In the genomic region with DNA sequence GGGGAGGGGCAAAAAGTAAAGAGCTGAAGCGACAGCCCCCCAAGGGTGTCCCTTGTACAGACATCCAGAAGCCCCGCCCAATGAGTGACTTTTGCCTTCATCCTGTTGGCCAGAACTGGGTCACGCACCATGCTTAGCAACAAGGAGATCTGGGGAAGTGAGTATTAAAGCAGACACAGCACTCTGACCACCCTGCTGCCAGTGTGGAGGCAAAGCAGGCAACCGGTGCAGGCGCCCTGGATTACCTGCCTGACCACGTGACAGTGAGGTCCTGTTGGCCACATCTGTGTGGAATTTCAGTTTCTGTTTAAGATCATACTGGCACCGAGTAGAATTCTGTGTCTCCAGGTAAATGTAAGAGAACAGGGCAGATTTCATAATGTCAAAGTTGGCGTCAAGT, we compare ENCODE assay signal across 9 cellular contexts. TPM values are rescaled to one million over a fixed set of nuclear protein-coding genes. Genes with fewer than 3 reads are reported as not detected.
DNase-seq lines count a peak whose midpoint lies in the region; ATAC-seq, FAIRE-seq and TF ChIP-seq lines count a peak whose summit lies in the region.
"Had no signal": no experiment of that assay in that cellular context is flagged by ENCODE, and none has a peak within 500 bp of the region (broad histone marks: within the 10 kb centered on the region; RNA-seq: fewer than 3 reads in every experiment).

No MANE protein-coding gene starts in this region.

- no peaks in the 10 kb centered on the region for H3K27me3 ChIP-seq in layer of hippocampus (ENCODE audit: control insufficient read depth, insufficient read depth, low read length)
- H3K27me3 ChIP-seq in CD4-positive, alpha-beta T cell (ENCODE audit: control insufficient read depth, insufficient read depth, low read length), result no peaks in the 10 kb centered on the region

- intact Hi-C loops in CD4-positive, alpha-beta T cell (cut with DNase I, micrococcal nuclease), result no loop called here

- FAIRE-seq in D721Med (lab: Jason Lieb, UNC), result no peak
- FAIRE-seq: G401.6 had no signal

- no peaks in the 10 kb centered on the region for H3K9me3 ChIP-seq in CD4-positive, alpha-beta T cell (ENCODE audit: control insufficient read depth, low read length)

- CTCF ChIA-PET in RWPE1 (lab: Yijun Ruan, JAX), result interaction anchor here (0.6 to 1.1 kb wide), 2 partner anchors 20 to 527 kb away, joined by 3 read pairs; no protein-coding TSS in a partner anchor
- CTCF ChIA-PET in CD4-positive, alpha-beta T cell (lab: Charles Lee), result no interaction called here

- peaks cover 6% of the 10 kb centered on the region for H3K27me3 Mint-ChIP-seq in CD4-positive, alpha-beta T cell

- TF ChIP-seq CTCF in RWPE1 (conservative IDR thresholded peaks at IDR 0.05; ENCODE audit: low read depth) (no peak), D721Med (IDR thresholded peaks at IDR 0.05; ENCODE audit: insufficient read depth, missing control alignments) (no peak)
- no peak for TF ChIP-seq CTCF in CD4-positive, alpha-beta T cell (IDR thresholded peaks at IDR 0.05)

- H3K27ac ChIP-seq in RWPE1 (no peak overlapping the region), layer of hippocampus (ENCODE audit: low read depth, low read length) (peak overlapping the region; percentile 27)
- no peak overlapping the region for H3K27ac ChIP-seq in CD4-positive, alpha-beta T cell (ENCODE audit: low read depth, low read length)

- no peaks in the 10 kb centered on the region for H3K36me3 Mint-ChIP-seq in CD4-positive, alpha-beta T cell (ENCODE audit: low read depth)

- no peak overlapping the region for H3K27ac Mint-ChIP-seq in CD4-positive, alpha-beta T cell

- H3K9me3 Mint-ChIP-seq in CD4-positive, alpha-beta T cell, result no peaks in the 10 kb centered on the region

- no peak overlapping the region for H3K4me3 Mint-ChIP-seq in CD4-positive, alpha-beta T cell

- DNase-seq in Ammon's horn (ENCODE audit: low spot score) (peak; percentile 72), RWPE1 (ENCODE audit: low spot score) (peak; percentile 37), D721Med (ENCODE audit: insufficient read length, low spot score) (no peak), SW 1271 (lab: John Stamatoyannopoulos, UW) (no peak)
- no peak for DNase-seq in CD4-positive, alpha-beta T cell

- POLR2A ChIA-PET in RWPE1 (lab: Yijun Ruan, JAX; ENCODE audit: low non-redundant PET), result no interaction called here
- POLR2A ChIA-PET in CD4-positive, alpha-beta T cell (lab: Charles Lee), result no interaction called here

- no peaks in the 10 kb centered on the region for H3K4me1 Mint-ChIP-seq in CD4-positive, alpha-beta T cell (ENCODE audit: low read depth)

- ATAC-seq in GM19043 (IDR thresholded peaks at IDR 0.05; ENCODE audit: low read depth, unreplicated experiment) (peak; percentile 96), HG03060 (IDR thresholded peaks at IDR 0.05; ENCODE audit: low read depth, unreplicated experiment) (peak; percentile 82)
- no peak for ATAC-seq in CD4-positive, alpha-beta T cell (ENCODE audit: poor library complexity)

RNA-seq across cellular contexts. Expression of a gene that starts 21.6 kb away (rescaled TPM):
- total RNA-seq in CD4-positive, alpha-beta T cell, result 100 to 1,000 TPM in 1 of 2 experiments, 10 to 100 TPM in 1; 98.8 to 104 TPM

Comparison
In these comparisons a context has a peak if more than half of its experiments do, and no peak if none do; other contexts are left out.
1. DNase-seq: peak in Ammon's horn (single experiment) and RWPE1 (single experiment); none in CD4-positive, alpha-beta T cell (0 of 10), D721Med (single experiment) and SW 1271 (0 of 2).